ENCODE assay signal across 8 cellular contexts in genomic region chr9:3525836-3526165, GRCh38. TPM values are rescaled to one million over a fixed set of nuclear protein-coding genes. Genes with fewer than 3 reads are reported as not detected.
A peak's percentile ranks its signal among the peaks of the same experiment; 100 is the strongest.
DNase-seq lines count a peak whose midpoint lies in the region; ATAC-seq and TF ChIP-seq lines count a peak whose summit lies in the region.

TSS of gene RFX3 (minus strand) at chr9:3526001. CDS start at chr9:3395588, 130,413 bp downstream.

- no peaks in the 10 kb centered on the region for H3K9me3 Mint-ChIP-seq in WTC11

- peak within 1 kb of the TSS; percentile 100 for H3K27ac Mint-ChIP-seq in WTC11

- peak; percentile 90 for DNase-seq in ACHN
- peak; percentile 85 for DNase-seq in NCI-H2227 treated with DMSO at 0.1 percent for 48 hours (lab: John Stamatoyannopoulos, UW)
- DNase-seq in WTC11 (ENCODE audit: low spot score) = peak; percentile 77
- DNase-seq in cardiac fibroblast (ENCODE audit: low read depth in 2 of 2) = peak; percentile 97 to 98
- DNase-seq in inferior parietal cortex (ENCODE audit: extremely low spot score) = peak; percentile 81
- peak; percentile 83 to 85 for DNase-seq in stimulated activated CD4-positive, alpha-beta T cell treated with anti-CD3 and anti-CD28 coated beads, Interleukin-12 subunit alpha, Interleukin-12 subunit beta, amount 100 ng/mL, for 24 hours (ENCODE audit: low read depth in 2 of 2)

- peak within 1 kb of the TSS; percentile 98 for H3K4me3 Mint-ChIP-seq in WTC11

- TF ChIP-seq CTCF in WTC11 (IDR thresholded peaks at IDR 0.05) (no peak), cardiac fibroblast (IDR thresholded peaks at IDR 0.05; ENCODE audit: low read depth, low read length) (no peak)

- POLR2A ChIA-PET in WTC11 (lab: Charles Lee) = interaction anchor here (0.8 to 2.5 kb wide), 7 partner anchors 9 to 682 kb away, joined by 3 to 12 read pairs (median 4); partner anchors contain the start of gene PUM3

- in situ Hi-C loops in ACHN (cut with HindIII; ENCODE audit: low pct_ligation_motif_present, low pct_unique_long_range_greater_than_20kb, low sequenced_read_pairs) = no loop called here

- H3K4me1 Mint-ChIP-seq in WTC11 = peaks cover 49% of the 10 kb centered on the region

- H3K4me3 ChIP-seq in cardiac fibroblast (replicated peaks in 1 of 2; ENCODE audit: low read depth in 2 of 2, low read length in 2 of 2) = peak within 1 kb of the TSS; percentile 90 to 95

- ATAC-seq in GM18909 (IDR thresholded peaks at IDR 0.05; ENCODE audit: poor library complexity, unreplicated experiment) (peak; percentile 58), HG03196 (IDR thresholded peaks at IDR 0.05; ENCODE audit: unreplicated experiment) (peak; percentile 44), WTC11 (peak; percentile 68)

- CTCF ChIA-PET in WTC11 (lab: Charles Lee) = interaction anchor here (0.8 kb wide), 1 partner anchor 79 kb away, joined by 3 read pairs; no protein-coding TSS in a partner anchor

- H3K27me3 Mint-ChIP-seq in WTC11 (ENCODE audit: low read depth) = no peaks in the 10 kb centered on the region

- peaks cover 13% of the 10 kb centered on the region for H3K36me3 Mint-ChIP-seq in WTC11

TF ChIP-seq in WTC11, 78 proteins besides CTCF, POLR2A, EP300 and RAD21:
- TF ChIP-seq ERG (CRISPR knock-in tag; IDR thresholded peaks at IDR 0.05) (0 out of 2 replicates have a peak, but pooled peaks have one; percentile 7), ZNF396 (CRISPR knock-in tag; IDR thresholded peaks at IDR 0.05; ENCODE audit: borderline replicate concordance) (no peak), STAT6 (CRISPR knock-in tag; conservative IDR thresholded peaks at IDR 0.05; ENCODE audit: low read depth) (no peak), MAX (CRISPR knock-in tag; IDR thresholded peaks at IDR 0.05) (no peak), ARID4B (CRISPR knock-in tag; IDR thresholded peaks at IDR 0.05; ENCODE audit: borderline replicate concordance) (no peak; the same call in 1 of the 2 replicates), ZBTB43 (CRISPR knock-in tag; IDR thresholded peaks at IDR 0.05) (0 out of 2 replicates have a peak, but pooled peaks have one; percentile 67), NFE2L1 (CRISPR knock-in tag; IDR thresholded peaks at IDR 0.05) (peak; percentile 43; the same call in 1 of the 2 replicates), CBFB (CRISPR knock-in tag; IDR thresholded peaks at IDR 0.05; ENCODE audit: low read depth) (no peak), USF1 (CRISPR knock-in tag; IDR thresholded peaks at IDR 0.05) (no peak)

RNA-seq across cellular contexts. Expression of gene RFX3, which starts in this region (rescaled TPM):
- 13.3 to 17.5 TPM (median 13.7 TPM) in 3 replicates for total RNA-seq in WTC11 (2021)

Comparison
In these comparisons a context has a peak if more than half of its experiments do, and no peak if none do; other contexts are left out.
1. Peak in every context shown above with its lines: DNase-seq, ATAC-seq and H3K4me3 ChIP-seq.